32 cellular contexts compared by ENCODE assay signal in genomic region chr21:24716306-24716918, GRCh38.
DNase-seq lines count a peak whose midpoint lies in the region; ATAC-seq, FAIRE-seq and TF ChIP-seq lines count a peak whose summit lies in the region.
"Had no signal": no experiment of that assay in that cellular context is flagged by ENCODE, and none has a peak within 500 bp of the region (broad histone marks: within the 10 kb centered on the region; RNA-seq: fewer than 3 reads in every experiment).

No MANE protein-coding gene starts in this region.

- BruUV-seq in HepG2 (replicated peaks; lab: Mats Ljungman, UMichigan) = no TSS peak

- H3K4me3 Mint-ChIP-seq in activated T-cell treated with anti-CD3 and anti-CD28 coated beads, Interleukin-2, amount 50 U/mL, for 4 hours = no peak overlapping the region
- H3K4me3 Mint-ChIP-seq: CD4-positive, alpha-beta memory T cell; effector memory CD8-positive, alpha-beta T cell; T-helper 1 cell treated with Interleukin-12 subunit alpha and Interleukin-12 subunit beta and Interleukin-4 antibody, amounts not matched to agents 30 μg/mL and 1 μg/mL, for 36 hours had no signal

- POLR2A ChIA-PET in HepG2 (lab: Yijun Ruan, JAX) = no interaction called here

- H3K4ac ChIP-seq in mesenchymal stem cell (ENCODE audit: low read depth in 1 of 2, low read length in 2 of 2) = no peak overlapping the region

- no peak overlapping the region for H3K27ac ChIP-seq in HepG2 (ENCODE audit: extremely low read length, insufficient read depth, low read length)
- no peak overlapping the region for H3K27ac ChIP-seq in right lobe of liver
- H3K27ac ChIP-seq in mesenchymal stem cell (ENCODE audit: low read length, poor library complexity, severe bottlenecking) = no peak overlapping the region
- H3K27ac ChIP-seq: ascending aorta, heart right ventricle, HL-60, ovary, suprapubic skin, upper lobe of right lung had no signal

- DNase-seq in HepG2 (ENCODE audit: low spot score) = no peak
- DNase-seq in right lobe of liver = no peak
- DNase-seq in astrocyte of the hippocampus (ENCODE audit: low read depth, low spot score) = peak; percentile 41
- DNase-seq in kidney glomerular epithelial cell (lab: John Stamatoyannopoulos, UW) = peak; percentile 93
- no peak for DNase-seq in mesenchymal stem cell
- no peak for DNase-seq in erythroblast (lab: John Stamatoyannopoulos, UW)
- no peak for DNase-seq in activated T-cell treated with anti-CD3 and anti-CD28 coated beads, Interleukin-2, amount 50 U/mL, for 4 hours
- DNase-seq: 8988T; activated CD4-positive, CD25-positive, alpha-beta regulatory T cell; activated gamma-delta T cell treated with Interleukin-2 at 50 U/mL for 16 hours; activated T-cell treated with anti-CD3 and anti-CD28 coated beads, Interleukin-2, amount 50 U/mL, for 48 hours; AML-193; CD4-positive, alpha-beta memory T cell; central memory CD4-positive, alpha-beta T cell; effector memory CD8-positive, alpha-beta T cell; EL; foreskin fibroblast; GOT3; heart right ventricle; Karpas-422; NCI-H1436; ovary; stimulated activated CD4-positive, alpha-beta T cell treated with anti-CD3 and anti-CD28 coated beads, Interleukin-1b, Interleukin-23, amount 100 ng/mL, for 48 hours; stimulated activated naive CD4-positive, alpha-beta T cell treated with Interleukin-2 at 50 U/mL for 16 hours; upper lobe of right lung had no signal

- H3K9me3 ChIP-seq in HepG2 (ENCODE audit: low read length) = peaks cover 72% of the 10 kb centered on the region
- H3K9me3 ChIP-seq in right lobe of liver = no peaks in the 10 kb centered on the region
- no peaks in the 10 kb centered on the region for H3K9me3 ChIP-seq in mesenchymal stem cell (ENCODE audit: control insufficient read depth, low read length)
- H3K9me3 ChIP-seq: ascending aorta, ovary, suprapubic skin, upper lobe of right lung had no signal

- no peak for FAIRE-seq in HepG2 (lab: Jason Lieb, UNC)
- FAIRE-seq: GM18507, TTC549 had no signal

- H2BK120ac ChIP-seq in mesenchymal stem cell (ENCODE audit: low read depth, low read length) = no peak overlapping the region

- no peaks in the 10 kb centered on the region for H3K4me1 Mint-ChIP-seq in activated T-cell treated with anti-CD3 and anti-CD28 coated beads, Interleukin-2, amount 50 U/mL, for 4 hours (ENCODE audit: low read depth)
- H3K4me1 Mint-ChIP-seq: CD4-positive, alpha-beta memory T cell had no signal

- ATAC-seq in HepG2 = no peak
- no peak for ATAC-seq in right lobe of liver
- no peak for ATAC-seq in HG03460 (IDR thresholded peaks at IDR 0.05; ENCODE audit: unreplicated experiment)
- ATAC-seq in activated T-cell treated with anti-CD3 and anti-CD28 coated beads, Interleukin-2, amount 50 U/mL, for 4 hours = no peak
- ATAC-seq: effector memory CD8-positive, alpha-beta T cell; heart right ventricle; upper lobe of right lung had no signal

- no peak overlapping the region for H4K91ac ChIP-seq in mesenchymal stem cell (ENCODE audit: low read length)

- no peaks in the 10 kb centered on the region for H3K9me3 Mint-ChIP-seq in activated T-cell treated with anti-CD3 and anti-CD28 coated beads, Interleukin-2, amount 50 U/mL, for 4 hours
- H3K9me3 Mint-ChIP-seq: T-helper 1 cell treated with Interleukin-12 subunit alpha and Interleukin-12 subunit beta and Interleukin-4 antibody, amounts not matched to agents 30 μg/mL and 1 μg/mL, for 36 hours had no signal

- TF ChIP-seq CTCF in HepG2 (CRISPR knock-in tag; IDR thresholded peaks at IDR 0.05) (no peak), right lobe of liver (IDR thresholded peaks at IDR 0.05) (no peak)

- no peak overlapping the region for H4K8ac ChIP-seq in mesenchymal stem cell (ENCODE audit: low read length)

- H2BK15ac ChIP-seq in mesenchymal stem cell (ENCODE audit: low read depth, poor library complexity, severe bottlenecking) = no peak overlapping the region

- no peak for TF ChIP-seq EP300 in HepG2 (IDR thresholded peaks at IDR 0.05; ENCODE audit: low read depth in 2 of 2, low read length in 2 of 2)
- no peak for TF ChIP-seq EP300 in HepG2 (CRISPR knock-in tag; IDR thresholded peaks at IDR 0.05; ENCODE audit: borderline replicate concordance)

- CTCF ChIA-PET in HepG2 (lab: Yijun Ruan, JAX; ENCODE audit: low intra/inter-chr PET ratio, low total read pairs) = no interaction called here

- H3K9ac ChIP-seq in HepG2 (ENCODE audit: insufficient read depth, low read depth, low read length) (no peak overlapping the region), mesenchymal stem cell (ENCODE audit: low read length) (no peak overlapping the region)

- H2BK5ac ChIP-seq in mesenchymal stem cell (ENCODE audit: low read depth, low read length, poor library complexity, severe bottlenecking) = no peak overlapping the region

- H3K4me2 ChIP-seq in HepG2 (ENCODE audit: low read depth, low read length) (no peak overlapping the region), mesenchymal stem cell (ENCODE audit: low read length, poor library complexity, severe bottlenecking) (no peak overlapping the region)

- WGBS in HepG2 (ENCODE audit: low lambda C conversion rate) = 4% methylated on average over 3 of the region's 3 CpGs
- WGBS in right lobe of liver (ENCODE audit: insufficient coverage, low coverage, low lambda C conversion rate, missing lambda C conversion rate) = 40% methylated on average over 3 of the region's 3 CpGs
- WGBS in mesenchymal stem cell = 27% methylated on average over 2 of the region's 3 CpGs

- no peak overlapping the region for H3K23ac ChIP-seq in mesenchymal stem cell (ENCODE audit: low read length in 2 of 2)

- no peak overlapping the region for H2BK12ac ChIP-seq in mesenchymal stem cell (ENCODE audit: low read length in 2 of 2)

- no peaks in the 10 kb centered on the region for H3K27me3 Mint-ChIP-seq in activated T-cell treated with anti-CD3 and anti-CD28 coated beads, Interleukin-2, amount 50 U/mL, for 4 hours (ENCODE audit: low read depth)
- H3K27me3 Mint-ChIP-seq: CD4-positive, alpha-beta memory T cell; effector memory CD8-positive, alpha-beta T cell had no signal

- no peaks in the 10 kb centered on the region for H4K20me1 ChIP-seq in HepG2 (ENCODE audit: insufficient read depth, low read length)

- no peak overlapping the region for H2AFZ ChIP-seq in HepG2 (ENCODE audit: low read length)
- H2AFZ ChIP-seq in mesenchymal stem cell (ENCODE audit: low read depth, low read length) = no peak overlapping the region

- no peak overlapping the region for H3K4me3 ChIP-seq in HepG2 (replicated peaks in 1 of 3; ENCODE audit: insufficient read depth in 1 of 3, low read depth in 2 of 3, low read length in 3 of 3)
- H3K4me3 ChIP-seq in right lobe of liver = no peak overlapping the region
- H3K4me3 ChIP-seq in mesenchymal stem cell (ENCODE audit: insufficient read depth in 1 of 2, low read depth in 1 of 2, low read length in 2 of 2) = no peak overlapping the region
- H3K4me3 ChIP-seq: ascending aorta, heart right ventricle, ovary, suprapubic skin, upper lobe of right lung had no signal

- no peaks in the 10 kb centered on the region for H3K79me2 ChIP-seq in HepG2 (ENCODE audit: insufficient read depth, low read length)

- intact Hi-C loops in HepG2 (cut with micrococcal nuclease; ENCODE audit: unreplicated experiment) (no loop called here), right lobe of liver (cut with DNase I) (no loop called here)

- no peaks in the 10 kb centered on the region for H3K27me3 ChIP-seq in HepG2 (ENCODE audit: control insufficient read depth in 1 of 2, insufficient read depth in 2 of 2, low read length in 2 of 2)
- H3K27me3 ChIP-seq in right lobe of liver = no peaks in the 10 kb centered on the region
- no peaks in the 10 kb centered on the region for H3K27me3 ChIP-seq in mesenchymal stem cell (ENCODE audit: control insufficient read depth in 1 of 2, insufficient read depth in 1 of 2, low read length in 2 of 2)
- H3K27me3 ChIP-seq: ascending aorta, heart right ventricle, ovary, suprapubic skin, upper lobe of right lung had no signal

- no peak overlapping the region for H3K14ac ChIP-seq in mesenchymal stem cell (ENCODE audit: low read length in 2 of 2)

- H3K36me3 ChIP-seq in HepG2 (replicated peaks in 1 of 2; ENCODE audit: control insufficient read depth in 1 of 2, insufficient read depth in 2 of 2, low read length in 2 of 2) = no peaks in the 10 kb centered on the region
- H3K36me3 ChIP-seq in right lobe of liver = no peaks in the 10 kb centered on the region
- H3K36me3 ChIP-seq in mesenchymal stem cell (ENCODE audit: control insufficient read depth in 1 of 2, insufficient read depth in 2 of 2, low read depth in 1 of 2, low read length in 2 of 2) = no peaks in the 10 kb centered on the region
- H3K36me3 ChIP-seq: ascending aorta, heart right ventricle, ovary, suprapubic skin, upper lobe of right lung had no signal

- in situ Hi-C loops in HepG2 (cut with HindIII; ENCODE audit: extremely low pct_ligation_motif_present, low pct_unique_long_range_greater_than_20kb) = no loop called here

- no peaks in the 10 kb centered on the region for H3K36me3 Mint-ChIP-seq in activated T-cell treated with anti-CD3 and anti-CD28 coated beads, Interleukin-2, amount 50 U/mL, for 4 hours (ENCODE audit: insufficient read depth)
- H3K36me3 Mint-ChIP-seq: CD4-positive, alpha-beta memory T cell had no signal

- H3K4me1 ChIP-seq in HepG2 (ENCODE audit: insufficient read depth, low read length) = no peaks in the 10 kb centered on the region
- no peaks in the 10 kb centered on the region for H3K4me1 ChIP-seq in right lobe of liver
- H3K4me1 ChIP-seq in mesenchymal stem cell (ENCODE audit: control insufficient read depth, insufficient read depth, low read depth, low read length) = no peaks in the 10 kb centered on the region
- H3K4me1 ChIP-seq: ascending aorta, heart right ventricle, suprapubic skin, upper lobe of right lung had no signal

- H3K18ac ChIP-seq in mesenchymal stem cell (ENCODE audit: low read depth in 1 of 2, low read length in 2 of 2) = no peak overlapping the region

- TF ChIP-seq RAD21 in HepG2 (CRISPR knock-in tag; IDR thresholded peaks at IDR 0.05) = no peak

- no peak overlapping the region for H2AK5ac ChIP-seq in mesenchymal stem cell (ENCODE audit: low read length, severe bottlenecking)

- no peaks in the 10 kb centered on the region for H3K79me1 ChIP-seq in mesenchymal stem cell (replicated peaks; ENCODE audit: low read length, poor library complexity, severe bottlenecking)

- TF ChIP-seq POLR2A in HepG2 (IDR thresholded peaks at IDR 0.05; ENCODE audit: insufficient read depth in 1 of 2, low read depth in 2 of 2, low read length in 2 of 2) (no peak), right lobe of liver (IDR thresholded peaks at IDR 0.05) (no peak), erythroblast (IDR thresholded peaks at IDR 0.05; ENCODE audit: low read length) (no peak)

TF ChIP-seq in HepG2, 621 proteins besides CTCF, POLR2A, EP300 and RAD21 (continues in another document):
- TF ChIP-seq MAFF (IDR thresholded peaks at IDR 0.05; ENCODE audit: low read depth, low read length) = peak; percentile 87

Comparison
In these comparisons a context has a peak if more than half of its experiments do, and no peak if none do; other contexts are left out.
1. DNase-seq: peak in astrocyte of the hippocampus (single experiment) and kidney glomerular epithelial cell (single experiment); none in HepG2 (single experiment), right lobe of liver (0 of 3), mesenchymal stem cell (single experiment), erythroblast (0 of 2) and activated T-cell treated with anti-CD3 and anti-CD28 coated beads, Interleukin-2, amount 50 U/mL, for 4 hours (single experiment).